Comparison of ENCODE assay signal across 1 cellular context in the genomic region with DNA sequence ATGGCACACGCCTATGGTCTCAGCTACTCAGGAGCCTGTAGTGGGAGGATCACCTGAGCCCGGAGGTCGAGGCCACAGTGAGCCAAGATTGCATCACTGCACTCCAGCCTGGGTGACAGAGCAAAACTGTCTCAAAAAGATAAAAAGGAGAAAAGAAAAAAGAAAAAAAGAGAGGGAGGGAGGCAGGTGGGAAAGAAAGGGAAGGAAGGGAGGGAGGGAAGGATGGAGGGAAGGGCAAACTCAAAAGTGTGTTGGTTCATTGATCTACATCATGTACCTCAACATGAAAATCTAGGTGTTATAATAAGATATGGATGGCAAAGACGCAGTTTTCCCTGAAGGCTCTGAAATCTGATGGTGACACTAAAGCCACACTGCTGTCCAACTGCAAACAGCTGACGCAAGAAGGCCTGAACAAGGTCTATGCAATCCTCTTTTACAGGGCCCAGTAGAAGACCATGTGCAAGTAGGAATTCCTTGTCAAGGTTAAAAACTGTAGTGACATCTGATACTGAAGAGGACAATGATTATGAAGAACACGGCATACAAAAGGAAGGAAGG.
TF ChIP-seq lines count a peak whose summit lies in the region.

No MANE protein-coding gene starts in this region.

TF ChIP-seq in K562, 482 proteins besides CTCF, POLR2A, EP300 and RAD21 (continued from another document and continues in another):
- TF ChIP-seq, protein P1, sequence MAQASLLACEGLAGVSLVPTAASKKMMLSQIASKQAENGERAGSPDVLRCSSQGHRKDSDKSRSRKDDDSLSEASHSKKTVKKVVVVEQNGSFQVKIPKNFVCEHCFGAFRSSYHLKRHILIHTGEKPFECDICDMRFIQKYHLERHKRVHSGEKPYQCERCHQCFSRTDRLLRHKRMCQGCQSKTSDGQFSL (CRISPR knock-in tag; IDR thresholded peaks at IDR 0.05), result no peak
- TF ChIP-seq, protein P1 (tag; IDR thresholded peaks at IDR 0.05), result peak in 1 of 2 experiments; percentile 36; a peak in 1 of 4 replicates
- TF ChIP-seq ZFP30 (CRISPR knock-in tag; IDR thresholded peaks at IDR 0.05; ENCODE audit: borderline replicate concordance) (no peak), KLF16 (IDR thresholded peaks at IDR 0.05) (0 out of 2 replicates have a peak, but pooled peaks have one; percentile 19), JUN (IDR thresholded peaks at IDR 0.05; ENCODE audit: borderline replicate concordance, low read depth, low read length) (no peak), JUN (CRISPR knock-in tag; IDR thresholded peaks at IDR 0.05; ENCODE audit: borderline replicate concordance) (no peak), GTF2F1 (IDR thresholded peaks at IDR 0.05; ENCODE audit: low read depth, low read length) (no peak), ZC3H4 (CRISPR knock-in tag; IDR thresholded peaks at IDR 0.05; ENCODE audit: borderline replicate concordance) (no peak), ELF2 (CRISPR knock-in tag; IDR thresholded peaks at IDR 0.05) (no peak), ZNF830 (CRISPR knock-in tag; IDR thresholded peaks at IDR 0.05) (no peak), ZNF124 (CRISPR knock-in tag; IDR thresholded peaks at IDR 0.05) (no peak), PHF8 (IDR thresholded peaks at IDR 0.05; ENCODE audit: borderline replicate concordance, low read length) (no peak), ZNF764 (CRISPR knock-in tag; IDR thresholded peaks at IDR 0.05; ENCODE audit: low read depth) (no peak), ZNF197 (CRISPR knock-in tag; IDR thresholded peaks at IDR 0.05; ENCODE audit: low read depth) (no peak), KDM1A (IDR thresholded peaks at IDR 0.05) (no peak), ASH1L (IDR thresholded peaks at IDR 0.05; ENCODE audit: borderline replicate concordance, low read depth, partially characterized antibody) (no peak), PRPF4 (IDR thresholded peaks at IDR 0.05; ENCODE audit: insufficient read depth, low read depth, low read length, poor library complexity, severe bottlenecking) (no peak), RAD51 (IDR thresholded peaks at IDR 0.05; ENCODE audit: borderline replicate concordance, low read depth) (no peak), TRIM24 (IDR thresholded peaks at IDR 0.05) (peak; percentile 89 to 92), KDM4B (IDR thresholded peaks at IDR 0.05; ENCODE audit: borderline replicate concordance in 2 of 2, low read depth in 1 of 2) (no peak), HDAC1 (IDR thresholded peaks at IDR 0.05) (peak in 1 of 2 experiments; percentile 53; a peak in 1 of 4 replicates), MBD2 (IDR thresholded peaks at IDR 0.05; ENCODE audit: borderline replicate concordance, low read depth) (no peak), TAF15 (IDR thresholded peaks at IDR 0.05; ENCODE audit: low read depth, low read length) (no peak), ZNF695 (CRISPR knock-in tag; IDR thresholded peaks at IDR 0.05) (no peak), ZNF274 (IDR thresholded peaks at IDR 0.05; ENCODE audit: borderline replicate concordance, low read depth, low read length) (no peak), SIN3A (IDR thresholded peaks at IDR 0.05; ENCODE audit: borderline replicate concordance in 2 of 2, control insufficient read depth in 1 of 2, low read depth in 2 of 2, low read length in 2 of 2) (no peak)
- TF ChIP-seq, protein P2, sequence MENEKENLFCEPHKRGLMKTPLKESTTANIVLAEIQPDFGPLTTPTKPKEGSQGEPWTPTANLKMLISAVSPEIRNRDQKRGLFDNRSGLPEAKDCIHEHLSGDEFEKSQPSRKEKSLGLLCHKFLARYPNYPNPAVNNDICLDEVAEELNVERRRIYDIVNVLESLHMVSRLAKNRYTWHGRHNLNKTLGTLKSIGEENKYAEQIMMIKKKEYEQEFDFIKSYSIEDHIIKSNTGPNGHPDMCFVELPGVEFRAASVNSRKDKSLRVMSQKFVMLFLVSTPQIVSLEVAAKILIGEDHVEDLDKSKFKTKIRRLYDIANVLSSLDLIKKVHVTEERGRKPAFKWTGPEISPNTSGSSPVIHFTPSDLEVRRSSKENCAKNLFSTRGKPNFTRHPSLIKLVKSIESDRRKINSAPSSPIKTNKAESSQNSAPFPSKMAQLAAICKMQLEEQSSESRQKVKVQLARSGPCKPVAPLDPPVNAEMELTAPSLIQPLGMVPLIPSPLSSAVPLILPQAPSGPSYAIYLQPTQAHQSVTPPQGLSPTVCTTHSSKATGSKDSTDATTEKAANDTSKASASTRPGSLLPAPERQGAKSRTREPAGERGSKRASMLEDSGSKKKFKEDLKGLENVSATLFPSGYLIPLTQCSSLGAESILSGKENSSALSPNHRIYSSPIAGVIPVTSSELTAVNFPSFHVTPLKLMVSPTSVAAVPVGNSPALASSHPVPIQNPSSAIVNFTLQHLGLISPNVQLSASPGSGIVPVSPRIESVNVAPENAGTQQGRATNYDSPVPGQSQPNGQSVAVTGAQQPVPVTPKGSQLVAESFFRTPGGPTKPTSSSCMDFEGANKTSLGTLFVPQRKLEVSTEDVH (IDR thresholded peaks at IDR 0.05; ENCODE audit: low read depth, partially characterized antibody), result no peak
- TF ChIP-seq, protein P3, sequence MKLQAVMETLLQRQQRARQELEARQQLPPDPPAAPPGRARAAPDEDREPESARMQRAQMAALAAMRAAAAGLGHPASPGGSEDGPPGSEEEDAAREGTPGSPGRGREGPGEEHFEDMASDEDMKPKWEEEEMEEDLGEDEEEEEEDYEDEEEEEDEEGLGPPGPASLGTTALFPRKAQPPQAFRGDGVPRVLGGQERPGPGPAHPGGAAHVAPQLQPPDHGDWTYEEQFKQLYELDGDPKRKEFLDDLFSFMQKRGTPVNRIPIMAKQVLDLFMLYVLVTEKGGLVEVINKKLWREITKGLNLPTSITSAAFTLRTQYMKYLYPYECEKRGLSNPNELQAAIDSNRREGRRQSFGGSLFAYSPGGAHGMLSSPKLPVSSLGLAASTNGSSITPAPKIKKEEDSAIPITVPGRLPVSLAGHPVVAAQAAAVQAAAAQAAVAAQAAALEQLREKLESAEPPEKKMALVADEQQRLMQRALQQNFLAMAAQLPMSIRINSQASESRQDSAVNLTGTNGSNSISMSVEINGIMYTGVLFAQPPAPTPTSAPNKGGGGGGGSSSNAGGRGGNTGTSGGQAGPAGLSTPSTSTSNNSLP (IDR thresholded peaks at IDR 0.05; ENCODE audit: borderline replicate concordance, low read depth, low read length), result no peak
- TF ChIP-seq, protein P4, sequence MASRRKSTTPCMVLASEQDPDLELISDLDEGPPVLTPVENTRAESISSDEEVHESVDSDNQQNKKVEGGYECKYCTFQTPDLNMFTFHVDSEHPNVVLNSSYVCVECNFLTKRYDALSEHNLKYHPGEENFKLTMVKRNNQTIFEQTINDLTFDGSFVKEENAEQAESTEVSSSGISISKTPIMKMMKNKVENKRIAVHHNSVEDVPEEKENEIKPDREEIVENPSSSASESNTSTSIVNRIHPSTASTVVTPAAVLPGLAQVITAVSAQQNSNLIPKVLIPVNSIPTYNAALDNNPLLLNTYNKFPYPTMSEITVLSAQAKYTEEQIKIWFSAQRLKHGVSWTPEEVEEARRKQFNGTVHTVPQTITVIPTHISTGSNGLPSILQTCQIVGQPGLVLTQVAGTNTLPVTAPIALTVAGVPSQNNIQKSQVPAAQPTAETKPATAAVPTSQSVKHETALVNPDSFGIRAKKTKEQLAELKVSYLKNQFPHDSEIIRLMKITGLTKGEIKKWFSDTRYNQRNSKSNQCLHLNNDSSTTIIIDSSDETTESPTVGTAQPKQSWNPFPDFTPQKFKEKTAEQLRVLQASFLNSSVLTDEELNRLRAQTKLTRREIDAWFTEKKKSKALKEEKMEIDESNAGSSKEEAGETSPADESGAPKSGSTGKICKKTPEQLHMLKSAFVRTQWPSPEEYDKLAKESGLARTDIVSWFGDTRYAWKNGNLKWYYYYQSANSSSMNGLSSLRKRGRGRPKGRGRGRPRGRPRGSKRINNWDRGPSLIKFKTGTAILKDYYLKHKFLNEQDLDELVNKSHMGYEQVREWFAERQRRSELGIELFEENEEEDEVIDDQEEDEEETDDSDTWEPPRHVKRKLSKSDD (conservative IDR thresholded peaks at IDR 0.05; ENCODE audit: low read length), result no peak
- TF ChIP-seq, protein P5, sequence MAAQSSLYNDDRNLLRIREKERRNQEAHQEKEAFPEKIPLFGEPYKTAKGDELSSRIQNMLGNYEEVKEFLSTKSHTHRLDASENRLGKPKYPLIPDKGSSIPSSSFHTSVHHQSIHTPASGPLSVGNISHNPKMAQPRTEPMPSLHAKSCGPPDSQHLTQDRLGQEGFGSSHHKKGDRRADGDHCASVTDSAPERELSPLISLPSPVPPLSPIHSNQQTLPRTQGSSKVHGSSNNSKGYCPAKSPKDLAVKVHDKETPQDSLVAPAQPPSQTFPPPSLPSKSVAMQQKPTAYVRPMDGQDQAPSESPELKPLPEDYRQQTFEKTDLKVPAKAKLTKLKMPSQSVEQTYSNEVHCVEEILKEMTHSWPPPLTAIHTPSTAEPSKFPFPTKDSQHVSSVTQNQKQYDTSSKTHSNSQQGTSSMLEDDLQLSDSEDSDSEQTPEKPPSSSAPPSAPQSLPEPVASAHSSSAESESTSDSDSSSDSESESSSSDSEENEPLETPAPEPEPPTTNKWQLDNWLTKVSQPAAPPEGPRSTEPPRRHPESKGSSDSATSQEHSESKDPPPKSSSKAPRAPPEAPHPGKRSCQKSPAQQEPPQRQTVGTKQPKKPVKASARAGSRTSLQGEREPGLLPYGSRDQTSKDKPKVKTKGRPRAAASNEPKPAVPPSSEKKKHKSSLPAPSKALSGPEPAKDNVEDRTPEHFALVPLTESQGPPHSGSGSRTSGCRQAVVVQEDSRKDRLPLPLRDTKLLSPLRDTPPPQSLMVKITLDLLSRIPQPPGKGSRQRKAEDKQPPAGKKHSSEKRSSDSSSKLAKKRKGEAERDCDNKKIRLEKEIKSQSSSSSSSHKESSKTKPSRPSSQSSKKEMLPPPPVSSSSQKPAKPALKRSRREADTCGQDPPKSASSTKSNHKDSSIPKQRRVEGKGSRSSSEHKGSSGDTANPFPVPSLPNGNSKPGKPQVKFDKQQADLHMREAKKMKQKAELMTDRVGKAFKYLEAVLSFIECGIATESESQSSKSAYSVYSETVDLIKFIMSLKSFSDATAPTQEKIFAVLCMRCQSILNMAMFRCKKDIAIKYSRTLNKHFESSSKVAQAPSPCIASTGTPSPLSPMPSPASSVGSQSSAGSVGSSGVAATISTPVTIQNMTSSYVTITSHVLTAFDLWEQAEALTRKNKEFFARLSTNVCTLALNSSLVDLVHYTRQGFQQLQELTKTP (IDR thresholded peaks at IDR 0.05; ENCODE audit: low read depth in 1 of 2, partially characterized antibody in 2 of 2), result peak in 1 of 2 experiments; percentile 82
- TF ChIP-seq, protein P6, sequence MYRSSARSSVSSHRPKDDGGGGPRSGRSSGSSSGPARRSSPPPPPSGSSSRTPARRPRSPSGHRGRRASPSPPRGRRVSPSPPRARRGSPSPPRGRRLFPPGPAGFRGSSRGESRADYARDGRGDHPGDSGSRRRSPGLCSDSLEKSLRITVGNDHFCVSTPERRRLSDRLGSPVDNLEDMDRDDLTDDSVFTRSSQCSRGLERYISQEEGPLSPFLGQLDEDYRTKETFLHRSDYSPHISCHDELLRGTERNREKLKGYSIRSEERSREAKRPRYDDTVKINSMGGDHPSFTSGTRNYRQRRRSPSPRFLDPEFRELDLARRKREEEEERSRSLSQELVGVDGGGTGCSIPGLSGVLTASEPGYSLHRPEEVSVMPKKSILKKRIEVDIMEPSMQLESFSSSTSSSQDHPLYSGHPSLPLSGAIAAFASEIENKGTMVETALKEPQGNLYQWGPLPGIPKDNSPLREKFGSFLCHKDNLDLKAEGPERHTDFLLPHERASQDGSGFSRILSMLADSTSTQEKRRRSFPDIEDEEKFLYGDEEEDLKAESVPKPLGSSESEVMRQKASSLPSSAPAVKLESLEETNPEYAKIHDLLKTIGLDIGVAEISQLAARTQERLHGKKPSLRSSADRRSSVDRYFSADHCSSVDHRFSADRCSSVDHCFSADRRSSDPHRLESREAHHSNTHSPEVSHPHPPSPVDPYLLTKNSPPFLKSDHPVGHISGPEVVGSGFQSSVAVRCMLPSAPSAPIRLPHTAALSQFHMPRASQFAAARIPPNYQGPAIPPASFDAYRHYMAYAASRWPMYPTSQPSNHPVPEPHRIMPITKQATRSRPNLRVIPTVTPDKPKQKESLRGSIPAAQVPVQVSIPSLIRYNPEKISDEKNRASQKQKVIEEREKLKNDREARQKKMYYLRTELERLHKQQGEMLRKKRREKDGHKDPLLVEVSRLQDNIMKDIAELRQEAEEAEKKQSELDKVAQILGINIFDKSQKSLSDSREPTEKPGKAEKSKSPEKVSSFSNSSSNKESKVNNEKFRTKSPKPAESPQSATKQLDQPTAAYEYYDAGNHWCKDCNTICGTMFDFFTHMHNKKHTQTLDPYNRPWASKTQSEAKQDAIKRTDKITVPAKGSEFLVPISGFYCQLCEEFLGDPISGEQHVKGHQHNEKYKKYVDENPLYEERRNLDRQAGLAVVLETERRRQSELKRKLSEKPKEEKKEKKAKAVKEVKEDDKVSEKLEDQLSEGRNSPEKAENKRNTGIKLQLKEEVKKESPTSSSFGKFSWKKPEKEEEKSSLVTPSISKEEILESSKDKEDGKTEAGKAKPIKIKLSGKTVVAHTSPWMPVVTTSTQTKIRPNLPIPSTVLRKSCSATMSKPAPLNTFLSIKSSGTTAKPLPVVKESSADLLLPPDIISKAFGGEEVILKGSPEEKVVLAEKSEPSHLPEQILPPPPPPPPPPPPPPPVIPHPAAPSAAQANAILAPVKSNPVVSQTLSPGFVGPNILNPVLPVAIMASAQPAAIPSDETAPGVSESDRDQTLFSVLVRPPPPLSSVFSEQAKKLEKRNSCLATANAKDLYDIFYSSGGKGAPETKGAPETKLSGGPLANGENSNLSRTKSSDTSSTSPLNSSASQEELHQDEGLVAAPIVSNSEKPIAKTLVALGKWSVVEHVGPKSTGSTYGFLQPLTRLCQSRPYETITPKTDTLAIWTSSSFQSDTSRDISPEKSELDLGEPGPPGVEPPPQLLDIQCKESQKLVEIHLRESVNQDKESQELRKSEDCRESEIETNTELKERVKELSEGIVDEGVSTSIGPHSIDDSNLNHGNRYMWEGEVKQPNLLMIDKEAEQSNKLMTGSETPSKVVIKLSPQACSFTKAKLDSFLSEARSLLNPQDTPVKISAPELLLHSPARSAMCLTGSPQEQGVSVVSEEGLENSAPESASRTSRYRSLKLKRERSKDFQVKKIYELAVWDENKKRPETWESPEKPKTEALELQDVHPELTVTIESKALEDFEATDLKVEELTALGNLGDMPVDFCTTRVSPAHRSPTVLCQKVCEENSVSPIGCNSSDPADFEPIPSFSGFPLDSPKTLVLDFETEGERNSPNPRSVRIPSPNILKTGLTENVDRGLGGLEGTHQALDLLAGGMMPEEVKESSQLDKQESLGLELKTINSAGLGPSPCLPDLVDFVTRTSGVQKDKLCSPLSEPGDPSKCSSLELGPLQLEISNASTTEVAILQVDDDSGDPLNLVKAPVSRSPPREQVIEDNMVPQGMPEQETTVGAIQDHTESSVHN (IDR thresholded peaks at IDR 0.05; ENCODE audit: borderline replicate concordance in 1 of 2, low read depth in 1 of 2), result peak in 1 of 2 experiments; percentile 90; a peak in 2 of 4 replicates
- TF ChIP-seq, protein P7, sequence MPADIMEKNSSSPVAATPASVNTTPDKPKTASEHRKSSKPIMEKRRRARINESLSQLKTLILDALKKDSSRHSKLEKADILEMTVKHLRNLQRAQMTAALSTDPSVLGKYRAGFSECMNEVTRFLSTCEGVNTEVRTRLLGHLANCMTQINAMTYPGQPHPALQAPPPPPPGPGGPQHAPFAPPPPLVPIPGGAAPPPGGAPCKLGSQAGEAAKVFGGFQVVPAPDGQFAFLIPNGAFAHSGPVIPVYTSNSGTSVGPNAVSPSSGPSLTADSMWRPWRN (IDR thresholded peaks at IDR 0.05; ENCODE audit: low read depth), result no peak
